22 cellular contexts compared by ENCODE assay signal in the genomic region with DNA sequence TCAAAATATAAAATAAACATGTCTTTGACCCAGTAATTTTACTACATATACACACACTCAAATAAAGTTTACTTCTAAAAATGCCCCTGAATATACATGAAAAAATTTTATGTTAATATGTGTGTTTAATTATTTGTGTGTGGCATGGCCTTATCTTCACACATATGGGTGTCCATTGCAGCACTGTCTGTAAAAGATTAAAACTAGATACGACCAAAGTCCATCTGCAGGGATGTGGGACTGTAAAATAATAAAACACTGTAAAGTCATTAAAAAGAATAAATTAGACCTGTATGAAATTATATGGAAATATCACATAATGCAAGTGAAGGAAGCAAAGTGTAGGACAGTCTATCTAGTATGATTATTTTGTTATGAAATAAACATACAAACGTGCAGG.
DNase-seq lines count a peak whose midpoint lies in the region; ATAC-seq, FAIRE-seq and TF ChIP-seq lines count a peak whose summit lies in the region.
"Had no signal": no experiment of that assay in that cellular context is flagged by ENCODE, and none has a peak within 500 bp of the region (broad histone marks: within the 10 kb centered on the region; RNA-seq: fewer than 3 reads in every experiment).

No MANE protein-coding gene starts in this region.

- no peak for FAIRE-seq in K562 (lab: Jason Lieb, UNC)
- FAIRE-seq: D721Med, GM12891, GM18507, H54 had no signal

- 1% methylated on average over 2 of the region's 2 CpGs for WGBS in K562 (ENCODE audit: insufficient coverage, low coverage, missing lambda C conversion rate)
- 19% methylated on average over 2 of the region's 2 CpGs for WGBS in hepatocyte (ENCODE audit: low lambda C conversion rate, missing lambda C conversion rate)

- no peak for TF ChIP-seq POLR2A in K562 (conservative IDR thresholded peaks at IDR 0.05)

- no peaks in the 10 kb centered on the region for H3K36me3 ChIP-seq in K562 (ENCODE audit: control insufficient read depth, insufficient read depth, low read length)
- no peaks in the 10 kb centered on the region for H3K36me3 ChIP-seq in hepatocyte (replicated peaks; ENCODE audit: insufficient read depth, low read depth)
- no peaks in the 10 kb centered on the region for H3K36me3 ChIP-seq in mucosa of descending colon (ENCODE audit: low read depth)
- no peaks in the 10 kb centered on the region for H3K36me3 ChIP-seq in left lung
- H3K36me3 ChIP-seq: HAP-1 had no signal

- in situ Hi-C loops in K562 (cut with MboI): no loop called here

- no peaks in the 10 kb centered on the region for H3K9me2 ChIP-seq in hepatocyte (replicated peaks; ENCODE audit: insufficient read depth)

- H3K4me3 ChIP-seq in K562 (no peak overlapping the region), hepatocyte (no peak overlapping the region), mucosa of descending colon (no peak overlapping the region), left lung (no peak overlapping the region)
- H3K4me3 ChIP-seq: BLaER1, HAP-1 had no signal

- H3K9me1 ChIP-seq in K562 (ENCODE audit: control insufficient read depth, insufficient read depth, low read length): no peaks in the 10 kb centered on the region

- H3K4me2 ChIP-seq in K562 (ENCODE audit: insufficient read depth, low read length) (no peak overlapping the region), hepatocyte (peak overlapping the region; percentile 3)
- H3K4me2 ChIP-seq: BLaER1 had no signal

- H3K27me3 ChIP-seq in K562 (ENCODE audit: control insufficient read depth in 2 of 2, insufficient read depth in 2 of 2, low read length in 2 of 2): no peaks in the 10 kb centered on the region
- H3K27me3 ChIP-seq in hepatocyte: no peaks in the 10 kb centered on the region
- no peaks in the 10 kb centered on the region for H3K27me3 ChIP-seq in left lung
- H3K27me3 ChIP-seq: BLaER1 had no signal

- no peak for DNase-seq in K562 (ENCODE audit: extremely low read depth in 1 of 4, low spot score in 3 of 4)
- no peak for DNase-seq in hepatocyte (ENCODE audit: low spot score)
- DNase-seq in mucosa of descending colon: no peak
- no peak for DNase-seq in stimulated activated naive CD8-positive, alpha-beta T cell treated with anti-CD3 and anti-CD28 coated beads, Interleukin-15, amount 100 ng/mL, for 72 hours
- DNase-seq in activated naive CD4-positive, alpha-beta T cell treated with anti-CD3 and anti-CD28 coated beads, Interleukin-2, amount 10 ng/mL, durations not matched to agents 7 days and 5 days: no peak
- no peak for DNase-seq in left lung
- DNase-seq: CD4-positive, CD25-positive, alpha-beta regulatory T cell; CD8-positive, alpha-beta T cell; DMS 273 treated with DMSO at 0.1 percent for 48 hours; DMS79; EL; GF-D8; GOT3; HFFc6 had no signal

- no peaks in the 10 kb centered on the region for H3K4me1 Mint-ChIP-seq in stimulated activated naive CD8-positive, alpha-beta T cell treated with anti-CD3 and anti-CD28 coated beads, Interleukin-15, amount 100 ng/mL, for 72 hours
- H3K4me1 Mint-ChIP-seq in activated naive CD4-positive, alpha-beta T cell treated with anti-CD3 and anti-CD28 coated beads, Interleukin-2, amount 10 ng/mL, durations not matched to agents 7 days and 5 days: no peaks in the 10 kb centered on the region
- H3K4me1 Mint-ChIP-seq: B cell; CD4-positive, CD25-positive, alpha-beta regulatory T cell had no signal

- no peak overlapping the region for H3K27ac ChIP-seq in K562 (ENCODE audit: extremely low read depth, low read depth, low read length)
- H3K27ac ChIP-seq in hepatocyte: no peak overlapping the region
- H3K27ac ChIP-seq in left lung: no peak overlapping the region
- H3K27ac ChIP-seq: BLaER1, C4-2B had no signal

- H3K9ac ChIP-seq in K562 (ENCODE audit: insufficient read depth in 1 of 2, low read depth in 2 of 2, low read length in 2 of 2): no peak overlapping the region
- H3K9ac ChIP-seq: BLaER1 had no signal

- TF ChIP-seq EP300 in K562 (IDR thresholded peaks at IDR 0.05; ENCODE audit: low read length): no peak

- no peak overlapping the region for H2AFZ ChIP-seq in K562 (ENCODE audit: low read depth, low read length)
- H2AFZ ChIP-seq in hepatocyte: no peak overlapping the region

- H4K20me1 ChIP-seq in K562 (replicated peaks; ENCODE audit: control insufficient read depth, insufficient read depth, low read length) (no peaks in the 10 kb centered on the region), hepatocyte (ENCODE audit: insufficient read depth, poor library complexity, severe bottlenecking) (no peaks in the 10 kb centered on the region)
- H4K20me1 ChIP-seq: BLaER1 had no signal

- CTCF ChIA-PET in K562 (lab: Yijun Ruan, JAX; ENCODE audit: low intra/inter-chr PET ratio): no interaction called here
- CTCF ChIA-PET in activated naive CD4-positive, alpha-beta T cell treated with anti-CD3 and anti-CD28 coated beads, Interleukin-2, amount 10 ng/mL, durations not matched to agents 7 days and 5 days (lab: Charles Lee): no interaction called here

- POLR2A ChIA-PET in K562 (lab: Yijun Ruan, JAX): no interaction called here

- no peaks in the 10 kb centered on the region for H3K27me3 Mint-ChIP-seq in stimulated activated naive CD8-positive, alpha-beta T cell treated with anti-CD3 and anti-CD28 coated beads, Interleukin-15, amount 100 ng/mL, for 72 hours
- no peaks in the 10 kb centered on the region for H3K27me3 Mint-ChIP-seq in activated naive CD4-positive, alpha-beta T cell treated with anti-CD3 and anti-CD28 coated beads, Interleukin-2, amount 10 ng/mL, durations not matched to agents 7 days and 5 days
- H3K27me3 Mint-ChIP-seq: B cell; CD4-positive, CD25-positive, alpha-beta regulatory T cell had no signal

- BruUV-seq in K562 (replicated peaks; lab: Mats Ljungman, UMichigan): no TSS peak

- peaks cover 25 to 28% of the 10 kb centered on the region in 2 donors for H3K9me3 Mint-ChIP-seq in stimulated activated naive CD8-positive, alpha-beta T cell treated with anti-CD3 and anti-CD28 coated beads, Interleukin-15, amount 100 ng/mL, for 72 hours
- peaks cover 17% of the 10 kb centered on the region for H3K9me3 Mint-ChIP-seq in activated naive CD4-positive, alpha-beta T cell treated with anti-CD3 and anti-CD28 coated beads, Interleukin-2, amount 10 ng/mL, durations not matched to agents 7 days and 5 days

- H3K79me2 ChIP-seq in K562 (ENCODE audit: control insufficient read depth, insufficient read depth, low read length) (no peaks in the 10 kb centered on the region), hepatocyte (no peaks in the 10 kb centered on the region)

- TF ChIP-seq CTCF in K562 (IDR thresholded peaks at IDR 0.05 in 2 of 3, conservative IDR thresholded peaks at IDR 0.05 in 1 of 3; ENCODE audit: insufficient read depth in 2 of 3, low read depth in 1 of 3, low read length in 3 of 3) (no peak), hepatocyte (IDR thresholded peaks at IDR 0.05; ENCODE audit: poor library complexity) (no peak), mucosa of descending colon (IDR thresholded peaks at IDR 0.05) (no peak), left lung (IDR thresholded peaks at IDR 0.05) (no peak)

- no peak for ATAC-seq in K562
- ATAC-seq in mucosa of descending colon: peak; percentile 90
- ATAC-seq in stimulated activated naive CD8-positive, alpha-beta T cell treated with anti-CD3 and anti-CD28 coated beads, Interleukin-15, amount 100 ng/mL, for 72 hours: no peak
- no peak for ATAC-seq in left lung
- ATAC-seq: CD8-positive, alpha-beta T cell had no signal

- intact Hi-C loops in K562 (cut with micrococcal nuclease) (no loop called here), mucosa of descending colon (cut with DNase I, micrococcal nuclease) (no loop called here), left lung (cut with DNase I) (no loop called here)

- H3K4me1 ChIP-seq in K562 (replicated peaks in 1 of 2; ENCODE audit: control insufficient read depth in 2 of 2, insufficient read depth in 2 of 2, low read length in 2 of 2) (no peaks in the 10 kb centered on the region), hepatocyte (ENCODE audit: insufficient read depth) (no peaks in the 10 kb centered on the region), mucosa of descending colon (ENCODE audit: low read depth) (no peaks in the 10 kb centered on the region), left lung (no peaks in the 10 kb centered on the region)
- H3K4me1 ChIP-seq: HAP-1 had no signal

- no peaks in the 10 kb centered on the region for H3K36me3 Mint-ChIP-seq in activated naive CD4-positive, alpha-beta T cell treated with anti-CD3 and anti-CD28 coated beads, Interleukin-2, amount 10 ng/mL, durations not matched to agents 7 days and 5 days
- H3K36me3 Mint-ChIP-seq: CD4-positive, CD25-positive, alpha-beta regulatory T cell; CD8-positive, alpha-beta T cell had no signal

- H3K9me3 ChIP-seq in K562 (replicated peaks; ENCODE audit: control insufficient read depth, insufficient read depth, low read depth, low read length): no peaks in the 10 kb centered on the region
- H3K9me3 ChIP-seq in hepatocyte (ENCODE audit: low read depth): no peaks in the 10 kb centered on the region
- H3K9me3 ChIP-seq in mucosa of descending colon: peaks cover 17% of the 10 kb centered on the region
- peaks cover 0 to 24% of the 10 kb centered on the region in 2 donors for H3K9me3 ChIP-seq in left lung
- H3K9me3 ChIP-seq: HAP-1 had no signal

- TF ChIP-seq RAD21 in K562 (CRISPR knock-in tag; conservative IDR thresholded peaks at IDR 0.05 in 1 of 2, IDR thresholded peaks at IDR 0.05 in 1 of 2): no peak

- no peak overlapping the region for H3K4me3 Mint-ChIP-seq in stimulated activated naive CD8-positive, alpha-beta T cell treated with anti-CD3 and anti-CD28 coated beads, Interleukin-15, amount 100 ng/mL, for 72 hours
- H3K4me3 Mint-ChIP-seq in activated naive CD4-positive, alpha-beta T cell treated with anti-CD3 and anti-CD28 coated beads, Interleukin-2, amount 10 ng/mL, durations not matched to agents 7 days and 5 days: no peak overlapping the region
- H3K4me3 Mint-ChIP-seq: B cell; CD4-positive, CD25-positive, alpha-beta regulatory T cell; CD8-positive, alpha-beta T cell; HFFc6 had no signal

- H3K27ac Mint-ChIP-seq in stimulated activated naive CD8-positive, alpha-beta T cell treated with anti-CD3 and anti-CD28 coated beads, Interleukin-15, amount 100 ng/mL, for 72 hours: no peak overlapping the region
- no peak overlapping the region for H3K27ac Mint-ChIP-seq in activated naive CD4-positive, alpha-beta T cell treated with anti-CD3 and anti-CD28 coated beads, Interleukin-2, amount 10 ng/mL, durations not matched to agents 7 days and 5 days
- H3K27ac Mint-ChIP-seq: B cell; CD4-positive, CD25-positive, alpha-beta regulatory T cell; CD8-positive, alpha-beta T cell; HFFc6 had no signal

TF ChIP-seq in K562, 482 proteins besides CTCF, POLR2A, EP300 and RAD21:
- TF ChIP-seq TEAD4 (IDR thresholded peaks at IDR 0.05; ENCODE audit: low read length): peak; percentile 57
- no peak for TF ChIP-seq TEAD4 (CRISPR knock-in tag; IDR thresholded peaks at IDR 0.05; ENCODE audit: borderline replicate concordance)
- no peak for TF ChIP-seq THRAP3 (IDR thresholded peaks at IDR 0.05; ENCODE audit: borderline replicate concordance)
- TF ChIP-seq ARID1B (IDR thresholded peaks at IDR 0.05): peak; percentile 27; the same call in 1 of the 2 replicates
- TF ChIP-seq LEF1 (IDR thresholded peaks at IDR 0.05): no peak
- no peak for TF ChIP-seq BACH1 (tag; IDR thresholded peaks at IDR 0.05)
- TF ChIP-seq EWSR1 (IDR thresholded peaks at IDR 0.05; ENCODE audit: borderline replicate concordance, low read depth, partially characterized antibody): no peak
- peak; percentile 22; the same call in 1 of the 2 replicates for TF ChIP-seq CBFA2T3 (IDR thresholded peaks at IDR 0.05)
